8 cellular contexts compared by ENCODE assay signal in the genomic region with DNA sequence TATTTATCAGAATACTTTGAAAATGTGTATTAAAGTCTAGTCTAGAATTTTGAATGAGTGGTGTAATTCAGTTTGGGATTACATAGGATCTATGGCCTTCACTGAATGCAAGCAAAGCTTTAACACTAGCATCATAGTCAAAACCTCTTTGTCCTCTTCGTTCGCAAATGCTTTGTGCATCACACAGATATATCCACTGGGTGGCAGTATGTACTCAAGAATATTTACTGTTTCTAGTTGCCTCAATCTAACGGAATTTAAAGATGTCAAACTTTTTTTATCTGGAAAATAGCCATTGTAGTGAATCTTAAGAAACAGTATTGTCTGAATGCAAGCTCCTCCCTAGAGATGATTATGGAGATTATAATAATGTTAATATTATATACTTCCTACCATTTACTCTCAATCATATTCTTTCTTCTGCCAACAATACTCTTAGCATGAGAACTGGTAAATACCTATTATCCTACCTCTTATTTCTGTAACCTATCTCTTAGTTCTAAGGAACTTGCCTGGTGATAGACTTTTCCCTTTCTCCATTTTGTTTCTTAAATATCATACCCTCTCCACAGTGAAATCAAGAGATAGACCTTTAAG. TPM values are rescaled to one million over a fixed set of nuclear protein-coding genes. Genes with fewer than 3 reads are reported as not detected.
A peak's percentile ranks its signal among the peaks of the same experiment; 100 is the strongest.
DNase-seq lines count a peak whose midpoint lies in the region; ATAC-seq, FAIRE-seq and TF ChIP-seq lines count a peak whose summit lies in the region.

No MANE protein-coding gene starts in this region.

- H3K27ac ChIP-seq in osteoblast (ENCODE audit: low read depth, low read length): no peak overlapping the region

- no peak overlapping the region for H3K4me2 ChIP-seq in osteoblast (ENCODE audit: insufficient read depth, low read length)

- no peak overlapping the region for H2AFZ ChIP-seq in osteoblast (ENCODE audit: low read length)

- H3K36me3 ChIP-seq in osteoblast (ENCODE audit: insufficient read depth, low read length): no peaks in the 10 kb centered on the region

- TF ChIP-seq CTCF in osteoblast (IDR thresholded peaks at IDR 0.05; ENCODE audit: extremely low read depth, low read depth, low read length): peak; percentile 69

- no peaks in the 10 kb centered on the region for H3K9me3 ChIP-seq in osteoblast (ENCODE audit: low read depth, low read length)

- no peaks in the 10 kb centered on the region for H4K20me1 ChIP-seq in osteoblast (ENCODE audit: insufficient read depth, low read length)

- peak; percentile 98 for FAIRE-seq in frontal cortex (lab: Jason Lieb, UNC)

- peaks cover 7% of the 10 kb centered on the region for H3K27me3 ChIP-seq in osteoblast (ENCODE audit: insufficient read depth, low read length)

- H3K4me1 ChIP-seq in osteoblast (ENCODE audit: insufficient read depth, low read length): peaks cover 7% of the 10 kb centered on the region

- H3K79me2 ChIP-seq in osteoblast (ENCODE audit: insufficient read depth, low read length): no peaks in the 10 kb centered on the region

- peak; percentile 51 for DNase-seq in COLO668 (lab: John Stamatoyannopoulos, UW; ENCODE audit: unreplicated experiment)
- peak; percentile 68 for DNase-seq in NCI-H2227 (lab: John Stamatoyannopoulos, UW; ENCODE audit: unreplicated experiment)
- DNase-seq in activated CD4-positive, alpha-beta T cell treated with anti-CD3 and anti-CD28 coated beads, Interleukin-2, amount 50 U/mL, for 1 hour: peak; percentile 11
- peak; percentile 51 to 57 for DNase-seq in frontal cortex (ENCODE audit: low spot score in 2 of 2)
- DNase-seq in osteoblast (ENCODE audit: insufficient read length, low spot score, missing footprints): no peak
- DNase-seq in HK-2 (ENCODE audit: unreplicated experiment): no peak

- ATAC-seq in GM21576 (IDR thresholded peaks at IDR 0.05; ENCODE audit: unreplicated experiment): peak; percentile 59
- ATAC-seq in HG03378 (IDR thresholded peaks at IDR 0.05; ENCODE audit: unreplicated experiment): no peak

- no peak overlapping the region for H3K4me3 ChIP-seq in osteoblast (ENCODE audit: insufficient read depth, low read length)

RNA-seq across cellular contexts. Expression of a gene that starts 25.8 kb away (rescaled TPM):
- total RNA-seq in frontal cortex (9.4 TPM), osteoblast (21.0 and 21.5 TPM in 2 replicates)

RNA-seq across cellular contexts. Expression of a gene that starts 26.0 kb away (rescaled TPM):
- total RNA-seq in frontal cortex: 10.2 TPM
- total RNA-seq in osteoblast: 4.7 and 15.0 TPM in 2 replicates

Comparison
In these comparisons a context has a peak if more than half of its experiments do, and no peak if none do; other contexts are left out.
1. DNase-seq: peak in COLO668 (single experiment), NCI-H2227 (single experiment), activated CD4-positive, alpha-beta T cell treated with anti-CD3 and anti-CD28 coated beads, Interleukin-2, amount 50 U/mL, for 1 hour (single experiment) and frontal cortex (2 of 2); none in osteoblast (single experiment) and HK-2 (single experiment).